28 cellular contexts compared by ENCODE assay signal in the genomic region with DNA sequence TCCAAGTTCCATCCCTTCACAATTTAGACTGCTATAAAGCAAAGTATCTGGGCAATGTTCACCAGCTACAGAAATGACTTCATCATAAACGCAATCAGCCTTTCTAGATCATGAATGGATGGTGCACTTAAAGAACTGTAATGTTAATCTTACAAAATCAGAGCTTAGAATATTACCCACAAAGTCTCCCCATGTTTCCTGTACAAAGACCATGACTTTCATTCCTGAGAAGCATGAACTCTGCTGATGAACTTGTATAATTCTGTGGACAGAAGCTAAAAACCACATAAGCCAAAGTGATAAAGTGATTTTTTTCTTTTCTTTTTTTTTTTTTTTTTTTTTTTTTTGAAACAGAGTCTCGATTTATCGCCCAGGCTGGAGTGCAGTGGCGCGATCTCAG.
"Had no signal": no experiment of that assay in that cellular context is flagged by ENCODE, and none has a peak within 500 bp of the region (broad histone marks: within the 10 kb centered on the region; RNA-seq: fewer than 3 reads in every experiment).

No MANE protein-coding gene starts in this region.

- H3K4me1 ChIP-seq: left ventricle myocardium inferior, right atrium auricular region, right lobe of liver, stomach, testis, thyroid gland, transverse colon, upper lobe of left lung had no signal

- H3K27me3 Mint-ChIP-seq: progenitor cell of endocrine pancreas had no signal

- H3K36me3 Mint-ChIP-seq: memory B cell; naive thymus-derived CD4-positive, alpha-beta T cell; stimulated activated naive B cell treated with anti-CD40 and anti-IgM and Interleukin-4, amounts not matched to agents 10 μg/mL and 1 μg/mL and 100 μg/mL, for 72 hours had no signal

- DNase-seq: head of caudate nucleus; hypothalamus; islet precursor cell; left ventricle myocardium inferior; midbrain; mucosa of descending colon; naive thymus-derived CD4-positive, alpha-beta T cell; nucleus accumbens; ovary; right lobe of liver; stimulated activated CD4-positive, alpha-beta T cell treated with anti-CD3 and anti-CD28 coated beads, Interleukin-1b, Interleukin-23, amount 100 ng/mL, for 48 hours; stimulated activated CD4-positive, alpha-beta T cell treated with anti-CD3 and anti-CD28 coated beads, Interleukin-2, amount 100 ng/mL, for 48 hours; stimulated activated CD4-positive, alpha-beta T cell treated with anti-CD3 and anti-CD28 coated beads, Interleukin-4, amount 100 ng/mL, for 4 hours; stimulated activated CD8-positive, alpha-beta memory T cell treated with anti-CD3 and anti-CD28 coated beads, Interleukin-4, amount 100 ng/mL, for 48 hours; stimulated activated naive B cell treated with anti-CD40 and anti-IgM and Interleukin-4, amounts not matched to agents 10 μg/mL and 1 μg/mL and 100 μg/mL, for 72 hours; stimulated activated naive CD8-positive, alpha-beta T cell treated with anti-CD3 and anti-CD28 coated beads, Interleukin-15, Interleukin-2, amounts not matched to agents 100 U/mL and 50 U/mL, for 24 hours; stomach; testis; thyroid gland; transverse colon; upper lobe of left lung had no signal

- H3K9me3 ChIP-seq: mucosa of descending colon, ovary, right lobe of liver, testis, thyroid gland, transverse colon, upper lobe of left lung had no signal

- H3K4me2 ChIP-seq: smooth muscle cell had no signal

- H3K4me3 ChIP-seq: left ventricle myocardium inferior, lung, mucosa of descending colon, ovary, right atrium auricular region, right lobe of liver, smooth muscle cell, stomach, testis, thyroid gland, transverse colon, upper lobe of left lung had no signal

- H3K4me3 Mint-ChIP-seq: memory B cell; naive thymus-derived CD4-positive, alpha-beta T cell; nephron; neural crest cell; stimulated activated naive B cell treated with anti-CD40 and anti-IgM and Interleukin-4, amounts not matched to agents 10 μg/mL and 1 μg/mL and 100 μg/mL, for 72 hours had no signal

- H3K4me1 Mint-ChIP-seq: memory B cell; naive thymus-derived CD4-positive, alpha-beta T cell; nephron; neural crest cell had no signal

- H3K27ac Mint-ChIP-seq: memory B cell; naive thymus-derived CD4-positive, alpha-beta T cell; nephron; progenitor cell of endocrine pancreas; stimulated activated naive B cell treated with anti-CD40 and anti-IgM and Interleukin-4, amounts not matched to agents 10 μg/mL and 1 μg/mL and 100 μg/mL, for 72 hours had no signal

- H3K36me3 ChIP-seq: left ventricle myocardium inferior, ovary, right atrium auricular region, right lobe of liver, stomach, thyroid gland, transverse colon, upper lobe of left lung had no signal

- H3K27ac ChIP-seq: left ventricle myocardium inferior, ovary, right atrium auricular region, right lobe of liver, stomach, testis, thyroid gland, transverse colon, upper lobe of left lung had no signal

- ATAC-seq: mucosa of descending colon; naive thymus-derived CD4-positive, alpha-beta T cell; stimulated activated naive B cell treated with anti-CD40 and anti-IgM and Interleukin-4, amounts not matched to agents 10 μg/mL and 1 μg/mL and 100 μg/mL, for 72 hours; stimulated activated naive CD8-positive, alpha-beta T cell treated with anti-CD3 and anti-CD28 coated beads, Interleukin-15, Interleukin-2, amounts not matched to agents 100 U/mL and 50 U/mL, for 24 hours had no signal

- H3K27me3 ChIP-seq: ovary, right atrium auricular region, right lobe of liver, stomach, testis, thyroid gland, transverse colon, upper lobe of left lung had no signal
